Comparison of ENCODE assay signal across 1 cellular context in genomic region chr1:160961419-160961818, GRCh38.
A peak's percentile ranks its signal among the peaks of the same experiment; 100 is the strongest.
TF ChIP-seq lines count a peak whose summit lies in the region.

No MANE protein-coding gene starts in this region.

TF ChIP-seq in HepG2, 621 proteins besides CTCF, POLR2A, EP300 and RAD21 (continued from another document and continues in another):
- TF ChIP-seq ZFP41 (CRISPR knock-in tag; IDR thresholded peaks at IDR 0.05; ENCODE audit: borderline replicate concordance) (no peak), HDAC2 (CRISPR knock-in tag; IDR thresholded peaks at IDR 0.05) (no peak), ZNF567 (CRISPR knock-in tag; IDR thresholded peaks at IDR 0.05; ENCODE audit: borderline replicate concordance) (no peak), DR1 (CRISPR knock-in tag; IDR thresholded peaks at IDR 0.05) (no peak), CREM (IDR thresholded peaks at IDR 0.05) (0 out of 2 replicates have a peak, but pooled peaks have one; percentile 27), CREM (CRISPR knock-in tag; IDR thresholded peaks at IDR 0.05) (no peak), BHLHE40 (IDR thresholded peaks at IDR 0.05; ENCODE audit: low read length) (no peak), CBX1 (IDR thresholded peaks at IDR 0.05; ENCODE audit: low read depth) (no peak), HMG20A (CRISPR knock-in tag; IDR thresholded peaks at IDR 0.05; ENCODE audit: borderline replicate concordance) (peak; percentile 66; the same call in 1 of the 2 replicates), ZNF142 (CRISPR knock-in tag; IDR thresholded peaks at IDR 0.05) (no peak), ZNF782 (CRISPR knock-in tag; IDR thresholded peaks at IDR 0.05; ENCODE audit: borderline replicate concordance) (no peak), SRSF1 (optimal IDR thresholded peaks at IDR 0.05; ENCODE audit: low read depth, low read length) (no peak), RFX1 (IDR thresholded peaks at IDR 0.05) (no peak), ZNF30 (CRISPR knock-in tag; IDR thresholded peaks at IDR 0.05) (no peak), ZNF547 (CRISPR knock-in tag; IDR thresholded peaks at IDR 0.05) (no peak), THRA (CRISPR knock-in tag; IDR thresholded peaks at IDR 0.05; ENCODE audit: borderline replicate concordance) (peak; percentile 54; the same call in 1 of the 2 replicates), ZNF691 (CRISPR knock-in tag; IDR thresholded peaks at IDR 0.05; ENCODE audit: borderline replicate concordance, low read depth) (no peak), HNF1A (IDR thresholded peaks at IDR 0.05; ENCODE audit: low read depth) (no peak), HNF1A (CRISPR knock-in tag; IDR thresholded peaks at IDR 0.05; ENCODE audit: borderline replicate concordance) (no peak), ZSCAN12 (CRISPR knock-in tag; IDR thresholded peaks at IDR 0.05) (no peak), TCF7 (IDR thresholded peaks at IDR 0.05; ENCODE audit: low read depth) (peak; percentile 46; the same call in 1 of the 2 replicates), ZMYM4 (CRISPR knock-in tag; IDR thresholded peaks at IDR 0.05) (no peak), ELF1 (CRISPR knock-in tag; IDR thresholded peaks at IDR 0.05) (no peak), SMARCE1 (IDR thresholded peaks at IDR 0.05; ENCODE audit: borderline replicate concordance) (no peak), SOX5 (CRISPR knock-in tag; IDR thresholded peaks at IDR 0.05; ENCODE audit: borderline replicate concordance) (peak; percentile 90), NFKBIZ (CRISPR knock-in tag; IDR thresholded peaks at IDR 0.05) (peak; percentile 94), FOXM1 (CRISPR knock-in tag; IDR thresholded peaks at IDR 0.05) (no peak), RFXANK (CRISPR knock-in tag; IDR thresholded peaks at IDR 0.05) (no peak), SIN3B (IDR thresholded peaks at IDR 0.05; ENCODE audit: low read length) (no peak)
- TF ChIP-seq, protein P1, sequence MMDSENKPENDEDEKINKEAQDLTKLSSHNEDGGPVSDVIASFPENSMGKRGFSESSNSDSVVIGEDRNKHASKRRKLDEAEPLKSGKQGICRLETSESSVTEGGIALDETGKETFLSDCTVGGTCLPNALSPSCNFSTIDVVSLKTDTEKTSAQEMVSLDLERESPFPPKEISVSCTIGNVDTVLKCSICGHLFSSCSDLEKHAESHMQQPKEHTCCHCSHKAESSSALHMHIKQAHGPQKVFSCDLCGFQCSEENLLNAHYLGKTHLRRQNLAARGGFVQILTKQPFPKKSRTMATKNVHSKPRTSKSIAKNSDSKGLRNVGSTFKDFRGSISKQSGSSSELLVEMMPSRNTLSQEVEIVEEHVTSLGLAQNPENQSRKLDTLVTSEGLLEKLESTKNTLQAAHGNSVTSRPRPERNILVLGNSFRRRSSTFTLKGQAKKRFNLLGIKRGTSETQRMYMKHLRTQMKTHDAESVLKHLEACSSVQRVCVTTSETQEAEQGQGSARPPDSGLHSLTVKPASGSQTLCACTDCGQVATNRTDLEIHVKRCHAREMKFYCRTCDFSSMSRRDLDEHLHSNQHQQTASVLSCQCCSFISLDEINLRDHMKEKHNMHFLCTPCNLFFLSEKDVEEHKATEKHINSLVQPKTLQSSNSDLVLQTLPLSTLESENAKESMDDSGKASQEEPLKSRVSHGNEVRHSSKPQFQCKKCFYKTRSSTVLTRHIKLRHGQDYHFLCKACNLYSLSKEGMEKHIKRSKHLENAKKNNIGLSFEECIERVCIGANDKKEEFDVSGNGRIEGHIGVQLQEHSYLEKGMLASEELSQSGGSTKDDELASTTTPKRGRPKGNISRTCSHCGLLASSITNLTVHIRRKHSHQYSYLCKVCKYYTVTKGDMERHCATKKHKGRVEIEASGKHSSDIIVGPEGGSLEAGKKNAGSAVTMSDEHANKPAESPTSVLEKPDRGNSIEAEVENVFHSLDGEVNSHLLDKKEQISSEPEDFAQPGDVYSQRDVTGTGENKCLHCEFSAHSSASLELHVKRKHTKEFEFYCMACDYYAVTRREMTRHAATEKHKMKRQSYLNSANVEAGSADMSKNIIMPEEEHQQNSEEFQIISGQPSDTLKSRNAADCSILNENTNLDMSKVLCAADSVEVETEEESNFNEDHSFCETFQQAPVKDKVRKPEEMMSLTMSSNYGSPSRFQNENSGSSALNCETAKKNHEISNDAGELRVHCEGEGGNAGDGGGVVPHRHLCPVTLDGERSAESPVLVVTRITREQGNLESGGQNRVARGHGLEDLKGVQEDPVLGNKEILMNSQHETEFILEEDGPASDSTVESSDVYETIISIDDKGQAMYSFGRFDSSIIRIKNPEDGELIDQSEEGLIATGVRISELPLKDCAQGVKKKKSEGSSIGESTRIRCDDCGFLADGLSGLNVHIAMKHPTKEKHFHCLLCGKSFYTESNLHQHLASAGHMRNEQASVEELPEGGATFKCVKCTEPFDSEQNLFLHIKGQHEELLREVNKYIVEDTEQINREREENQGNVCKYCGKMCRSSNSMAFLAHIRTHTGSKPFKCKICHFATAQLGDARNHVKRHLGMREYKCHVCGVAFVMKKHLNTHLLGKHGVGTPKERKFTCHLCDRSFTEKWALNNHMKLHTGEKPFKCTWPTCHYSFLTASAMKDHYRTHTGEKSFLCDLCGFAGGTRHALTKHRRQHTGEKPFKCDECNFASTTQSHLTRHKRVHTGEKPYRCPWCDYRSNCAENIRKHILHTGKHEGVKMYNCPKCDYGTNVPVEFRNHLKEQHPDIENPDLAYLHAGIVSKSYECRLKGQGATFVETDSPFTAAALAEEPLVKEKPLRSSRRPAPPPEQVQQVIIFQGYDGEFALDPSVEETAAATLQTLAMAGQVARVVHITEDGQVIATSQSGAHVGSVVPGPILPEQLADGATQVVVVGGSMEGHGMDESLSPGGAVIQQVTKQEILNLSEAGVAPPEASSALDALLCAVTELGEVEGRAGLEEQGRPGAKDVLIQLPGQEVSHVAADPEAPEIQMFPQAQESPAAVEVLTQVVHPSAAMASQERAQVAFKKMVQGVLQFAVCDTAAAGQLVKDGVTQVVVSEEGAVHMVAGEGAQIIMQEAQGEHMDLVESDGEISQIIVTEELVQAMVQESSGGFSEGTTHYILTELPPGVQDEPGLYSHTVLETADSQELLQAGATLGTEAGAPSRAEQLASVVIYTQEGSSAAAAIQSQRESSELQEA (CRISPR knock-in tag; IDR thresholded peaks at IDR 0.05; ENCODE audit: not compliant biosample characterization) = no peak
- TF ChIP-seq, protein P2, sequence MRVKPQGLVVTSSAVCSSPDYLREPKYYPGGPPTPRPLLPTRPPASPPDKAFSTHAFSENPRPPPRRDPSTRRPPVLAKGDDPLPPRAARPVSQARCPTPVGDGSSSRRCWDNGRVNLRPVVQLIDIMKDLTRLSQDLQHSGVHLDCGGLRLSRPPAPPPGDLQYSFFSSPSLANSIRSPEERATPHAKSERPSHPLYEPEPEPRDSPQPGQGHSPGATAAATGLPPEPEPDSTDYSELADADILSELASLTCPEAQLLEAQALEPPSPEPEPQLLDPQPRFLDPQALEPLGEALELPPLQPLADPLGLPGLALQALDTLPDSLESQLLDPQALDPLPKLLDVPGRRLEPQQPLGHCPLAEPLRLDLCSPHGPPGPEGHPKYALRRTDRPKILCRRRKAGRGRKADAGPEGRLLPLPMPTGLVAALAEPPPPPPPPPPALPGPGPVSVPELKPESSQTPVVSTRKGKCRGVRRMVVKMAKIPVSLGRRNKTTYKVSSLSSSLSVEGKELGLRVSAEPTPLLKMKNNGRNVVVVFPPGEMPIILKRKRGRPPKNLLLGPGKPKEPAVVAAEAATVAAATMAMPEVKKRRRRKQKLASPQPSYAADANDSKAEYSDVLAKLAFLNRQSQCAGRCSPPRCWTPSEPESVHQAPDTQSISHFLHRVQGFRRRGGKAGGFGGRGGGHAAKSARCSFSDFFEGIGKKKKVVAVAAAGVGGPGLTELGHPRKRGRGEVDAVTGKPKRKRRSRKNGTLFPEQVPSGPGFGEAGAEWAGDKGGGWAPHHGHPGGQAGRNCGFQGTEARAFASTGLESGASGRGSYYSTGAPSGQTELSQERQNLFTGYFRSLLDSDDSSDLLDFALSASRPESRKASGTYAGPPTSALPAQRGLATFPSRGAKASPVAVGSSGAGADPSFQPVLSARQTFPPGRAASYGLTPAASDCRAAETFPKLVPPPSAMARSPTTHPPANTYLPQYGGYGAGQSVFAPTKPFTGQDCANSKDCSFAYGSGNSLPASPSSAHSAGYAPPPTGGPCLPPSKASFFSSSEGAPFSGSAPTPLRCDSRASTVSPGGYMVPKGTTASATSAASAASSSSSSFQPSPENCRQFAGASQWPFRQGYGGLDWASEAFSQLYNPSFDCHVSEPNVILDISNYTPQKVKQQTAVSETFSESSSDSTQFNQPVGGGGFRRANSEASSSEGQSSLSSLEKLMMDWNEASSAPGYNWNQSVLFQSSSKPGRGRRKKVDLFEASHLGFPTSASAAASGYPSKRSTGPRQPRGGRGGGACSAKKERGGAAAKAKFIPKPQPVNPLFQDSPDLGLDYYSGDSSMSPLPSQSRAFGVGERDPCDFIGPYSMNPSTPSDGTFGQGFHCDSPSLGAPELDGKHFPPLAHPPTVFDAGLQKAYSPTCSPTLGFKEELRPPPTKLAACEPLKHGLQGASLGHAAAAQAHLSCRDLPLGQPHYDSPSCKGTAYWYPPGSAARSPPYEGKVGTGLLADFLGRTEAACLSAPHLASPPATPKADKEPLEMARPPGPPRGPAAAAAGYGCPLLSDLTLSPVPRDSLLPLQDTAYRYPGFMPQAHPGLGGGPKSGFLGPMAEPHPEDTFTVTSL (CRISPR knock-in tag; IDR thresholded peaks at IDR 0.05; ENCODE audit: borderline replicate concordance) = 0 out of 2 replicates have a peak, but pooled peaks have one; percentile 22
